ENCODE assay signal across 1 cellular context in genomic region chr9:71120439-71121247, GRCh38.
A peak's percentile ranks its signal among the peaks of the same experiment; 100 is the strongest.
TF ChIP-seq lines count a peak whose summit lies in the region.

No MANE protein-coding gene starts in this region.

TF ChIP-seq in H1, 55 proteins besides CTCF, POLR2A, EP300 and RAD21:
- TF ChIP-seq SIN3A (conservative IDR thresholded peaks at IDR 0.05 in 1 of 2, IDR thresholded peaks at IDR 0.05 in 1 of 2; ENCODE audit: low read depth in 1 of 2, low read length in 2 of 2) (peak in 1 of 2 experiments; percentile 18; a peak in 1 of 4 replicates), CTBP2 (IDR thresholded peaks at IDR 0.05; ENCODE audit: borderline replicate concordance, insufficient read depth, insufficient read length, low read length) (no peak), SRF (IDR thresholded peaks at IDR 0.05; ENCODE audit: low read depth, low read length) (no peak), CBX5 (IDR thresholded peaks at IDR 0.05; ENCODE audit: low read depth, low read length) (no peak), POLR2AphosphoS5 (IDR thresholded peaks at IDR 0.05; ENCODE audit: low read depth, low read length) (no peak; the same call in 1 of the 2 replicates), ASH2L (IDR thresholded peaks at IDR 0.05; ENCODE audit: low read length) (peak; percentile 24), HDAC2 (IDR thresholded peaks at IDR 0.05; ENCODE audit: borderline replicate concordance in 1 of 2, low read depth in 2 of 2, low read length in 2 of 2) (peak; percentile 50 to 71; a peak in 2 of 4 replicates), RBBP5 (IDR thresholded peaks at IDR 0.05; ENCODE audit: borderline replicate concordance, low read depth, low read length) (0 out of 2 replicates have a peak, but pooled peaks have one; percentile 39)
- TF ChIP-seq, protein P1, sequence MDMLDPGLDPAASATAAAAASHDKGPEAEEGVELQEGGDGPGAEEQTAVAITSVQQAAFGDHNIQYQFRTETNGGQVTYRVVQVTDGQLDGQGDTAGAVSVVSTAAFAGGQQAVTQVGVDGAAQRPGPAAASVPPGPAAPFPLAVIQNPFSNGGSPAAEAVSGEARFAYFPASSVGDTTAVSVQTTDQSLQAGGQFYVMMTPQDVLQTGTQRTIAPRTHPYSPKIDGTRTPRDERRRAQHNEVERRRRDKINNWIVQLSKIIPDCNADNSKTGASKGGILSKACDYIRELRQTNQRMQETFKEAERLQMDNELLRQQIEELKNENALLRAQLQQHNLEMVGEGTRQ (IDR thresholded peaks at IDR 0.05; ENCODE audit: low read length): no peak
